ENCODE assay signal across 9 cellular contexts in genomic region chr11:8384199-8384821, GRCh38.
DNase-seq lines count a peak whose midpoint lies in the region; ATAC-seq, FAIRE-seq and TF ChIP-seq lines count a peak whose summit lies in the region.
"Had no signal": no experiment of that assay in that cellular context is flagged by ENCODE, and none has a peak within 500 bp of the region (broad histone marks: within the 10 kb centered on the region; RNA-seq: fewer than 3 reads in every experiment).

No MANE protein-coding gene starts in this region.

- peak overlapping the region; percentile 88 for H2AFZ ChIP-seq in K562 (ENCODE audit: low read depth, low read length)

- H3K27ac ChIP-seq in HEK293 (ENCODE audit: extremely low read depth, low read depth, low read length) (no peak overlapping the region), K562 (ENCODE audit: extremely low read depth, low read depth, low read length) (no peak overlapping the region), mesodermal cell (ENCODE audit: low read depth, low read length, severe bottlenecking) (peak overlapping the region; percentile 59)

- intact Hi-C loops in K562 (cut with micrococcal nuclease), result no loop called here

- TF ChIP-seq EP300 in K562 (IDR thresholded peaks at IDR 0.05; ENCODE audit: low read length), result no peak

- BruUV-seq in K562 (replicated peaks; lab: Mats Ljungman, UMichigan), result no TSS peak

- H3K4me1 ChIP-seq in HEK293 (ENCODE audit: control insufficient read depth, insufficient read depth, low read length) (no peaks in the 10 kb centered on the region), K562 (replicated peaks in 1 of 2; ENCODE audit: control insufficient read depth in 2 of 2, insufficient read depth in 2 of 2, low read length in 2 of 2) (peaks cover 3 to 6% of the 10 kb centered on the region in 2 experiments; a peak in 3 of 5 replicates), mesodermal cell (ENCODE audit: control insufficient read depth, insufficient read depth, low read length, poor library complexity, severe bottlenecking) (peaks cover 12% of the 10 kb centered on the region)

- TF ChIP-seq POLR2A in K562 (conservative IDR thresholded peaks at IDR 0.05), result no peak

- TF ChIP-seq CTCF in AG10803 (conservative IDR thresholded peaks at IDR 0.05; ENCODE audit: low read length), result no peak
- TF ChIP-seq CTCF in HEK293 (tag by site-specific recombination; IDR thresholded peaks at IDR 0.05), result no peak
- peak; percentile 37 to 48 (median 40); a peak in 5 of 6 replicates for TF ChIP-seq CTCF in K562 (IDR thresholded peaks at IDR 0.05 in 2 of 3, conservative IDR thresholded peaks at IDR 0.05 in 1 of 3; ENCODE audit: insufficient read depth in 2 of 3, low read depth in 1 of 3, low read length in 3 of 3)

- POLR2A ChIA-PET in HEK293 (lab: Yijun Ruan, JAX), result no interaction called here
- POLR2A ChIA-PET in K562 (lab: Yijun Ruan, JAX), result interaction anchor here (0.6 kb wide), 1 partner anchor 11 kb away, joined by 4 read pairs; no protein-coding TSS in a partner anchor

- H3K4me3 ChIP-seq in AG10803 (ENCODE audit: low read length), result no peak overlapping the region
- no peak overlapping the region for H3K4me3 ChIP-seq in HEK293 (ENCODE audit: low read depth, low read length)
- H3K4me3 ChIP-seq in K562, result no peak overlapping the region
- no peak overlapping the region for H3K4me3 ChIP-seq in mesodermal cell (ENCODE audit: extremely low read depth, insufficient read depth, low read length, poor library complexity, severe bottlenecking)

- H3K9me1 ChIP-seq in K562 (ENCODE audit: control insufficient read depth, insufficient read depth, low read length), result no peaks in the 10 kb centered on the region

- H4K20me1 ChIP-seq in K562 (replicated peaks; ENCODE audit: control insufficient read depth, insufficient read depth, low read length), result no peaks in the 10 kb centered on the region

- peak; percentile 91 for FAIRE-seq in K562 (lab: Jason Lieb, UNC)

- TF ChIP-seq RAD21 in K562 (CRISPR knock-in tag; conservative IDR thresholded peaks at IDR 0.05 in 1 of 2, IDR thresholded peaks at IDR 0.05 in 1 of 2), result peak in 1 of 2 experiments; percentile 28; a peak in 1 of 4 replicates

- H3K27me3 ChIP-seq in K562 (ENCODE audit: control insufficient read depth in 2 of 2, insufficient read depth in 2 of 2, low read length in 2 of 2), result peaks cover 2 to 45% of the 10 kb centered on the region in 2 experiments; a peak in 2 of 5 replicates

- ATAC-seq in K562 (peak; percentile 87), HG03097 (IDR thresholded peaks at IDR 0.05; ENCODE audit: low FRiP score, unreplicated experiment) (no peak)

- H3K36me3 ChIP-seq in HEK293 (ENCODE audit: control insufficient read depth in 2 of 2, insufficient read depth in 1 of 2, low read length in 2 of 2), result no peaks in the 10 kb centered on the region
- H3K36me3 ChIP-seq in K562 (ENCODE audit: control insufficient read depth, insufficient read depth, low read length), result no peaks in the 10 kb centered on the region
- no peaks in the 10 kb centered on the region for H3K36me3 ChIP-seq in mesodermal cell (ENCODE audit: control insufficient read depth, insufficient read depth, low read length)

- peak overlapping the region; percentile 72 for H3K4me2 ChIP-seq in K562 (ENCODE audit: insufficient read depth, low read length)

- in situ Hi-C loops in K562 (cut with MboI), result no loop called here

- WGBS in K562 (ENCODE audit: insufficient coverage, low coverage, missing lambda C conversion rate), result 13% methylated on average over 19 of the region's 19 CpGs
- 80 to 81% methylated on average over 15 to 19 of the region's 19 CpGs for WGBS in mesodermal cell (ENCODE audit: insufficient coverage in 2 of 2), 2 experiments

- H3K9me3 ChIP-seq in HEK293 (ENCODE audit: control insufficient read depth, insufficient read depth, low read depth, low read length) (no peaks in the 10 kb centered on the region), K562 (replicated peaks; ENCODE audit: control insufficient read depth, insufficient read depth, low read depth, low read length) (no peaks in the 10 kb centered on the region), mesodermal cell (ENCODE audit: control insufficient read depth, low read length) (no peaks in the 10 kb centered on the region)

- DNase-seq in AG10803 (ENCODE audit: low read depth), result peak; percentile 15
- peak; percentile 25 to 46 (median 30) for DNase-seq in K562 (ENCODE audit: extremely low read depth in 1 of 4, low spot score in 3 of 4)
- DNase-seq in activated CD4-positive, alpha-beta T cell treated with anti-CD3 and anti-CD28 coated beads for 1 hour, result no peak
- DNase-seq in midbrain (lab: John Stamatoyannopoulos, UW), result no peak
- no peak for DNase-seq in NCI-H2029 (lab: John Stamatoyannopoulos, UW)
- DNase-seq: NCI-H1694 had no signal

- H3K79me2 ChIP-seq in K562 (ENCODE audit: control insufficient read depth, insufficient read depth, low read length), result no peaks in the 10 kb centered on the region

- no peak overlapping the region for H3K9ac ChIP-seq in K562 (ENCODE audit: insufficient read depth in 1 of 2, low read depth in 2 of 2, low read length in 2 of 2)

- CTCF ChIA-PET in HEK293 (lab: Yijun Ruan, JAX) (interaction anchor here (0.6 to 1.3 kb wide), 3 partner anchors 31 to 575 kb away, joined by 3 to 4 read pairs (median 3); no protein-coding TSS in a partner anchor), K562 (lab: Yijun Ruan, JAX; ENCODE audit: low intra/inter-chr PET ratio) (interaction anchor here (0.6 to 1.1 kb wide), 2 partner anchors 46 to 224 kb away, joined by 3 to 4 read pairs; no protein-coding TSS in a partner anchor)

TF ChIP-seq in HEK293, 187 proteins besides CTCF, POLR2A, EP300 and RAD21:
- TF ChIP-seq BCL6B (tag by site-specific recombination; IDR thresholded peaks at IDR 0.05) (no peak), TCF7L2 (IDR thresholded peaks at IDR 0.05; ENCODE audit: borderline replicate concordance, low read depth, low read length) (peak; percentile 68)
TF ChIP-seq in HEK293: peak in this region for 1.

TF ChIP-seq in K562, 482 proteins besides CTCF, POLR2A, EP300 and RAD21 (continues in another document):
- TF ChIP-seq CTCFL (IDR thresholded peaks at IDR 0.05; ENCODE audit: borderline replicate concordance, insufficient read depth, low read depth, low read length, poor library complexity, severe bottlenecking), result peak; percentile 63
- 0 out of 2 replicates have a peak, but pooled peaks have one; percentile 51 for TF ChIP-seq TCF7 (IDR thresholded peaks at IDR 0.05; ENCODE audit: borderline replicate concordance)
- TF ChIP-seq TAF7 (tag; IDR thresholded peaks at IDR 0.05), result no peak
- no peak for TF ChIP-seq PBX2 (CRISPR knock-in tag; IDR thresholded peaks at IDR 0.05; ENCODE audit: low read depth)
- peak; percentile 59 for TF ChIP-seq PBX2 (tag; conservative IDR thresholded peaks at IDR 0.05; ENCODE audit: low read depth)
- TF ChIP-seq ATF7 (IDR thresholded peaks at IDR 0.05), result peak; percentile 60; the same call in 1 of the 2 replicates
- TF ChIP-seq TCFL5 (CRISPR knock-in tag; conservative IDR thresholded peaks at IDR 0.05), result no peak
- TF ChIP-seq ID3 (CRISPR knock-in tag; IDR thresholded peaks at IDR 0.05), result no peak
- 0 out of 2 replicates have a peak, but pooled peaks have one; percentile 33 for TF ChIP-seq ID3 (tag; IDR thresholded peaks at IDR 0.05)
- TF ChIP-seq IRF9 (tag; IDR thresholded peaks at IDR 0.05), result 0 out of 2 replicates have a peak, but pooled peaks have one; percentile 7

Comparison
In these comparisons a context has a peak if more than half of its experiments do, and no peak if none do; other contexts are left out.
1. DNase-seq: peak in AG10803 (single experiment) and K562 (4 of 4); none in activated CD4-positive, alpha-beta T cell treated with anti-CD3 and anti-CD28 coated beads for 1 hour (single experiment), midbrain (single experiment) and NCI-H2029 (single experiment).
2. CTCF ChIP-seq: peak in K562 (3 of 3); none in AG10803 (single experiment) and HEK293 (single experiment).